Comparison of ENCODE assay signal across 34 cellular contexts in the genomic region with DNA sequence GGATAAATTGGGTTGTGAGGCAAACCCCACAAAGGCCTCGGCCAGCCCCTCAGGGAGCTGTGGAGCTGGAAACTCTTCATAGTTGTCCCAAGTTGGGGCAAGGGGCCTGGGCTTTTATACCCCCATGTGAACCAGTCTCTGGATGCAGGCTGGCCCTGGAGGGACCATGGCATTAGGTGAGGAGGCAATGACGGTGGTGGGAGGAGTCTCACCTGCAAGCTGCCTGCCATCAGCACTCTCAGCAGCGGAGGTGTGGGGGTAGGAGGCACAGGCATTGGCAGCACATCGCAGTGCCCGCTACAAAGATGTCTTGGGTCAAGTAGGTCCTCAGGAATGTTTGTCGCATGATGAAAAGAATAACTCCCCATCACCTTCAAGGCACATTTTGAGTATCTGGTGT. TPM values are rescaled to one million over a fixed set of nuclear protein-coding genes. Genes with fewer than 3 reads are reported as not detected.
"Had no signal": no experiment of that assay in that cellular context is flagged by ENCODE, and none has a peak within 500 bp of the region (broad histone marks: within the 10 kb centered on the region; RNA-seq: fewer than 3 reads in every experiment).

No MANE protein-coding gene starts in this region.

- H3K36me3 Mint-ChIP-seq: activated CD4-positive, alpha-beta memory T cell treated with anti-CD3 and anti-CD28 coated beads for 36 hours; activated naive CD4-positive, alpha-beta T cell treated with anti-CD3 and anti-CD28 coated beads, Interleukin-2, amount 50 U/mL, for 72 hours; stimulated activated memory B cell treated with anti-CD40 and anti-IgM and Interleukin-4, amounts not matched to agents 10 μg/mL and 1 μg/mL and 100 μg/mL, for 72 hours; type B pancreatic cell had no signal

- DNase-seq: activated CD4-positive, alpha-beta memory T cell treated with anti-CD3 and anti-CD28 coated beads for 36 hours; activated CD4-positive, alpha-beta T cell treated with anti-CD3 and anti-CD28 coated beads, Interleukin-2, amount 10 ng/mL, durations not matched to agents 24 days and 14 days; activated CD4-positive, CD25-positive, alpha-beta regulatory T cell treated with anti-CD3 and anti-CD28 coated beads, Interleukin-2, amount 50 U/mL, for 72 hours; activated CD8-positive, alpha-beta memory T cell treated with anti-CD3 and anti-CD28 coated beads, Interleukin-2, amount 50 U/mL, for 48 hours; activated T-cell treated with anti-CD3 and anti-CD28 coated beads, Interleukin-2, amount 50 U/mL, for 24 hours; body of pancreas; cerebellar nuclear complex; cortex of kidney; foreskin fibroblast; heart right ventricle; kidney glomerular epithelial cell; lower lobe of right lung; mesenchymal stem cell; nephron progenitor cell; retina; stimulated activated CD4-positive, alpha-beta T cell treated with anti-CD3 and anti-CD28 coated beads, Interleukin-1b, Interleukin-23, amount 100 ng/mL, for 48 hours; stimulated activated CD4-positive, alpha-beta T cell treated with anti-CD3 and anti-CD28 coated beads, Interleukin-4, amount 100 ng/mL, for 4 hours; stimulated activated CD8-positive, alpha-beta memory T cell treated with anti-CD3 and anti-CD28 coated beads, Interleukin-4, amount 100 ng/mL, for 48 hours; stimulated activated naive CD8-positive, alpha-beta T cell treated with anti-CD3 and anti-CD28 coated beads, Interleukin-15, amount 100 ng/mL, for 72 hours; substantia nigra; SW 1271; T1000; uterus had no signal

- H3K4me3 Mint-ChIP-seq: activated CD4-positive, alpha-beta memory T cell treated with anti-CD3 and anti-CD28 coated beads for 36 hours; activated CD4-positive, alpha-beta T cell treated with anti-CD3 and anti-CD28 coated beads, Interleukin-2, amount 10 ng/mL, durations not matched to agents 24 days and 14 days; activated T-cell treated with anti-CD3 and anti-CD28 coated beads, Interleukin-2, amount 50 U/mL, for 24 hours; nephron progenitor cell; stimulated activated memory B cell treated with anti-CD40 and anti-IgM and Interleukin-4, amounts not matched to agents 10 μg/mL and 1 μg/mL and 100 μg/mL, for 72 hours; stimulated activated naive CD8-positive, alpha-beta T cell treated with anti-CD3 and anti-CD28 coated beads, Interleukin-15, amount 100 ng/mL, for 72 hours; T-helper 1 cell treated with Interleukin-12 subunit alpha and Interleukin-12 subunit beta and Interleukin-4 antibody, amounts not matched to agents 30 μg/mL and 1 μg/mL, for 36 hours; type B pancreatic cell had no signal

- H3K27me3 ChIP-seq: body of pancreas, cardiac muscle cell, heart right ventricle, ovary, uterus had no signal

- H3K27me3 Mint-ChIP-seq: activated CD4-positive, alpha-beta memory T cell treated with anti-CD3 and anti-CD28 coated beads for 36 hours; activated T-cell treated with anti-CD3 and anti-CD28 coated beads, Interleukin-2, amount 50 U/mL, for 24 hours; stimulated activated naive CD8-positive, alpha-beta T cell treated with anti-CD3 and anti-CD28 coated beads, Interleukin-15, amount 100 ng/mL, for 72 hours; type B pancreatic cell had no signal

- H3K9me3 ChIP-seq: body of pancreas, heart right ventricle, lower lobe of right lung, ovary, prostate gland, uterus had no signal

- H3K4me3 ChIP-seq: body of pancreas, cardiac muscle cell, heart right ventricle, lower lobe of right lung, ovary, prostate gland, skin epidermis, uterus had no signal

- H3K27ac ChIP-seq: body of pancreas, cardiac muscle cell, lower lobe of right lung, ovary, prostate gland, uterus had no signal

- H3K27ac Mint-ChIP-seq: activated CD4-positive, alpha-beta memory T cell treated with anti-CD3 and anti-CD28 coated beads for 36 hours; activated CD4-positive, alpha-beta T cell treated with anti-CD3 and anti-CD28 coated beads, Interleukin-2, amount 10 ng/mL, durations not matched to agents 24 days and 14 days; activated naive CD4-positive, alpha-beta T cell treated with anti-CD3 and anti-CD28 coated beads, Interleukin-2, amount 50 U/mL, for 72 hours; activated T-cell treated with anti-CD3 and anti-CD28 coated beads, Interleukin-2, amount 50 U/mL, for 24 hours; nephron progenitor cell; stimulated activated memory B cell treated with anti-CD40 and anti-IgM and Interleukin-4, amounts not matched to agents 10 μg/mL and 1 μg/mL and 100 μg/mL, for 72 hours; T-helper 1 cell treated with Interleukin-12 subunit alpha and Interleukin-12 subunit beta and Interleukin-4 antibody, amounts not matched to agents 30 μg/mL and 1 μg/mL, for 36 hours; type B pancreatic cell had no signal

- H3K9me3 Mint-ChIP-seq: activated CD4-positive, alpha-beta memory T cell treated with anti-CD3 and anti-CD28 coated beads for 36 hours; activated CD4-positive, alpha-beta T cell treated with anti-CD3 and anti-CD28 coated beads, Interleukin-2, amount 10 ng/mL, durations not matched to agents 24 days and 14 days; activated naive CD4-positive, alpha-beta T cell treated with anti-CD3 and anti-CD28 coated beads, Interleukin-2, amount 50 U/mL, for 72 hours; activated T-cell treated with anti-CD3 and anti-CD28 coated beads, Interleukin-2, amount 50 U/mL, for 24 hours; nephron progenitor cell; stimulated activated memory B cell treated with anti-CD40 and anti-IgM and Interleukin-4, amounts not matched to agents 10 μg/mL and 1 μg/mL and 100 μg/mL, for 72 hours; stimulated activated naive CD8-positive, alpha-beta T cell treated with anti-CD3 and anti-CD28 coated beads, Interleukin-15, amount 100 ng/mL, for 72 hours; T-helper 1 cell treated with Interleukin-12 subunit alpha and Interleukin-12 subunit beta and Interleukin-4 antibody, amounts not matched to agents 30 μg/mL and 1 μg/mL, for 36 hours; type B pancreatic cell had no signal

- H3K36me3 ChIP-seq: cardiac muscle cell, heart right ventricle, lower lobe of right lung, ovary, prostate gland, uterus had no signal

- ATAC-seq: activated naive CD4-positive, alpha-beta T cell treated with anti-CD3 and anti-CD28 coated beads, Interleukin-2, amount 50 U/mL, for 72 hours; body of pancreas; left lobe of liver; lower lobe of right lung; sciatic nerve; stimulated activated memory B cell treated with anti-CD40 and anti-IgM and Interleukin-4, amounts not matched to agents 10 μg/mL and 1 μg/mL and 100 μg/mL, for 72 hours; stimulated activated naive CD8-positive, alpha-beta T cell treated with anti-CD3 and anti-CD28 coated beads, Interleukin-15, amount 100 ng/mL, for 72 hours had no signal

RNA-seq across cellular contexts. Expression of a gene that starts 18.2 kb away (rescaled TPM):
- total RNA-seq: mononuclear cell had no signal
